In genomic region chr15:98686983-98687382, GRCh38 we compare ENCODE assay signal across 1 cellular context.
TF ChIP-seq lines count a peak whose summit lies in the region.

No MANE protein-coding gene starts in this region.

TF ChIP-seq in HepG2, 621 proteins besides CTCF, POLR2A, EP300 and RAD21 (continued from another document and continues in another):
- TF ChIP-seq RERE (CRISPR knock-in tag; IDR thresholded peaks at IDR 0.05; ENCODE audit: low read depth), result no peak
- TF ChIP-seq ZBTB7B (CRISPR knock-in tag; IDR thresholded peaks at IDR 0.05), result no peak
- TF ChIP-seq CSRNP2 (CRISPR knock-in tag; conservative IDR thresholded peaks at IDR 0.05; ENCODE audit: low read depth), result no peak
- TF ChIP-seq MIER3 (CRISPR knock-in tag; IDR thresholded peaks at IDR 0.05; ENCODE audit: borderline replicate concordance), result no peak
- peak; percentile 48; the same call in 1 of the 2 replicates for TF ChIP-seq SALL1 (CRISPR knock-in tag; IDR thresholded peaks at IDR 0.05)
- TF ChIP-seq ZMYM4 (CRISPR knock-in tag; IDR thresholded peaks at IDR 0.05), result 0 out of 2 replicates have a peak, but pooled peaks have one; percentile 32
- TF ChIP-seq RXRB (CRISPR knock-in tag; IDR thresholded peaks at IDR 0.05; ENCODE audit: borderline replicate concordance), result no peak
- no peak for TF ChIP-seq IKZF1 (IDR thresholded peaks at IDR 0.05)
- no peak for TF ChIP-seq ZNF605 (CRISPR knock-in tag; IDR thresholded peaks at IDR 0.05)
- peak; percentile 44; the same call in 1 of the 2 replicates for TF ChIP-seq TBX2 (CRISPR knock-in tag; IDR thresholded peaks at IDR 0.05; ENCODE audit: borderline replicate concordance)
- no peak for TF ChIP-seq ZSCAN22 (CRISPR knock-in tag; IDR thresholded peaks at IDR 0.05)
- TF ChIP-seq ZNF33B (CRISPR knock-in tag; IDR thresholded peaks at IDR 0.05), result no peak
- no peak for TF ChIP-seq GFI1 (CRISPR knock-in tag; IDR thresholded peaks at IDR 0.05; ENCODE audit: borderline replicate concordance)
- TF ChIP-seq SRY (CRISPR knock-in tag; IDR thresholded peaks at IDR 0.05), result no peak
- TF ChIP-seq NONO (IDR thresholded peaks at IDR 0.05), result no peak
- no peak for TF ChIP-seq NONO (CRISPR knock-in tag; conservative IDR thresholded peaks at IDR 0.05)
- no peak for TF ChIP-seq PRPF4 (IDR thresholded peaks at IDR 0.05; ENCODE audit: low read depth, low read length, poor library complexity, severe bottlenecking)
- TF ChIP-seq NR2F6 (IDR thresholded peaks at IDR 0.05), result no peak
- peak; percentile 35; the same call in 1 of the 2 replicates for TF ChIP-seq NR2F6 (CRISPR knock-in tag; IDR thresholded peaks at IDR 0.05)
- no peak for TF ChIP-seq ZNF138 (CRISPR knock-in tag; IDR thresholded peaks at IDR 0.05; ENCODE audit: low read depth)
- no peak for TF ChIP-seq THRA (CRISPR knock-in tag; IDR thresholded peaks at IDR 0.05; ENCODE audit: borderline replicate concordance)
- no peak for TF ChIP-seq ZNF616 (CRISPR knock-in tag; IDR thresholded peaks at IDR 0.05; ENCODE audit: low read depth)
- peak; percentile 42; the same call in 1 of the 2 replicates for TF ChIP-seq SAP130 (CRISPR knock-in tag; IDR thresholded peaks at IDR 0.05; ENCODE audit: low read depth)
- peak; percentile 66 for TF ChIP-seq HNF4A (CRISPR knock-in tag; IDR thresholded peaks at IDR 0.05)
- peak; percentile 18; the same call in 1 of the 2 replicates for TF ChIP-seq ETV5 (CRISPR knock-in tag; IDR thresholded peaks at IDR 0.05; ENCODE audit: borderline replicate concordance)
- no peak for TF ChIP-seq TFDP1 (CRISPR knock-in tag; IDR thresholded peaks at IDR 0.05; ENCODE audit: borderline replicate concordance)
- TF ChIP-seq ZSCAN31 (CRISPR knock-in tag; IDR thresholded peaks at IDR 0.05; ENCODE audit: low read depth), result no peak
- TF ChIP-seq MBD4 (IDR thresholded peaks at IDR 0.05; ENCODE audit: borderline replicate concordance, low read length), result no peak
- TF ChIP-seq REST (IDR thresholded peaks at IDR 0.05; ENCODE audit: borderline replicate concordance in 1 of 2, low read depth in 1 of 2, low read length in 2 of 2), result no peak
- no peak for TF ChIP-seq ZFP41 (CRISPR knock-in tag; IDR thresholded peaks at IDR 0.05; ENCODE audit: borderline replicate concordance)
- no peak for TF ChIP-seq ATF7-NPFF (CRISPR knock-in tag; IDR thresholded peaks at IDR 0.05; ENCODE audit: low read depth)
- peak; percentile 68 for TF ChIP-seq FOXP4 (CRISPR knock-in tag; IDR thresholded peaks at IDR 0.05)
- no peak for TF ChIP-seq ISL2 (CRISPR knock-in tag; IDR thresholded peaks at IDR 0.05)
- no peak for TF ChIP-seq ZNF766 (CRISPR knock-in tag; IDR thresholded peaks at IDR 0.05; ENCODE audit: borderline replicate concordance)
- no peak for TF ChIP-seq LCORL (IDR thresholded peaks at IDR 0.05)
- peak; percentile 63 for TF ChIP-seq LCORL (CRISPR knock-in tag; IDR thresholded peaks at IDR 0.05)
- no peak for TF ChIP-seq HNF4G (IDR thresholded peaks at IDR 0.05; ENCODE audit: borderline replicate concordance, low read depth, low read length)
- TF ChIP-seq HNF4G (CRISPR knock-in tag; IDR thresholded peaks at IDR 0.05; ENCODE audit: borderline replicate concordance, low read depth), result no peak
- TF ChIP-seq HDAC2 (CRISPR knock-in tag; IDR thresholded peaks at IDR 0.05), result 0 out of 2 replicates have a peak, but pooled peaks have one; percentile 21
- no peak for TF ChIP-seq ZGPAT (CRISPR knock-in tag; IDR thresholded peaks at IDR 0.05)
- TF ChIP-seq TGIF2 (CRISPR knock-in tag; IDR thresholded peaks at IDR 0.05), result no peak
- no peak for TF ChIP-seq SOX13 (IDR thresholded peaks at IDR 0.05)
- peak in 1 of 2 experiments; percentile 54; a peak in 1 of 4 replicates for TF ChIP-seq SOX13 (CRISPR knock-in tag; conservative IDR thresholded peaks at IDR 0.05 in 1 of 2, IDR thresholded peaks at IDR 0.05 in 1 of 2)
- no peak for TF ChIP-seq MXD3 (CRISPR knock-in tag; IDR thresholded peaks at IDR 0.05)
- TF ChIP-seq ZNF431 (CRISPR knock-in tag; IDR thresholded peaks at IDR 0.05; ENCODE audit: borderline replicate concordance, low read depth), result no peak
- no peak for TF ChIP-seq EZH2 (conservative IDR thresholded peaks at IDR 0.05; ENCODE audit: low read depth, low read length)
- no peak for TF ChIP-seq KLF12 (CRISPR knock-in tag; IDR thresholded peaks at IDR 0.05; ENCODE audit: borderline replicate concordance)
- no peak for TF ChIP-seq MIXL1 (CRISPR knock-in tag; IDR thresholded peaks at IDR 0.05)
- TF ChIP-seq NKX3-1 (CRISPR knock-in tag; IDR thresholded peaks at IDR 0.05), result no peak
- no peak for TF ChIP-seq FOXJ3 (CRISPR knock-in tag; IDR thresholded peaks at IDR 0.05; ENCODE audit: borderline replicate concordance)
- TF ChIP-seq ZSCAN29 (CRISPR knock-in tag; conservative IDR thresholded peaks at IDR 0.05), result no peak
- no peak for TF ChIP-seq ZBTB38 (CRISPR knock-in tag; IDR thresholded peaks at IDR 0.05)
- TF ChIP-seq ZNF580 (CRISPR knock-in tag; IDR thresholded peaks at IDR 0.05; ENCODE audit: borderline replicate concordance, low read depth), result no peak
- 0 out of 2 replicates have a peak, but pooled peaks have one; percentile 34 for TF ChIP-seq GATAD2A (CRISPR knock-in tag; IDR thresholded peaks at IDR 0.05)
- TF ChIP-seq RARA (CRISPR knock-in tag; IDR thresholded peaks at IDR 0.05), result 0 out of 2 replicates have a peak, but pooled peaks have one; percentile 27
